In the genomic region with DNA sequence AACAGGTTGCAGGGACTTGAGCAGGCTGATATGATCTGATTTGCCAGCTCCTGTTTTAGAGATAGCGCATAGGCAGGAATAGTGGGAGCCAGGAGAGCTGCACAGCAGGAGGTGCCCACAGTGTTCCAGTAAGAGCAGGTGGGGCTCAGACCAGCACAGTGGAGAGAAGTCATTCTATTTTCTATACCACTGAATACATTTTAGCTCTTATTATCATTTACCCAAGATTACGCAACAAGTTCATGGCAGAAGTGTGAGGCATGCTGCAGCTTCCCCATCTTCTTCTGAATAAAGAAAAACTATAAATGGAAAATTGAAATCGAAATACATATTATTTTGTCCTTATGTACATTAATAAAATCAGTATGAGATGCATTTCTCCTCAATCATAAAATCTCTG, we compare ENCODE assay signal across 28 cellular contexts.
"Had no signal": no experiment of that assay in that cellular context is flagged by ENCODE, and none has a peak within 500 bp of the region (broad histone marks: within the 10 kb centered on the region; RNA-seq: fewer than 3 reads in every experiment).

No MANE protein-coding gene starts in this region.

- H3K27ac ChIP-seq: coronary artery, gastrocnemius medialis, hepatocyte, left ventricle myocardium inferior, stomach, thyroid gland, upper lobe of right lung, VCaP had no signal

- H3K27ac Mint-ChIP-seq: activated naive CD8-positive, alpha-beta T cell; activated T-cell treated with anti-CD3 and anti-CD28 coated beads, Interleukin-2, amount 50 U/mL, for 72 hours; effector memory CD8-positive, alpha-beta T cell; natural killer cell treated with Interleukin-12 subunit alpha and Interleukin-12 subunit beta and Interleukin-15 and Interleukin-18, amount 100 ng/mL, for 72 hours; progenitor cell of endocrine pancreas; stimulated activated naive B cell treated with anti-CD40 and anti-IgM and Interleukin-4, amounts not matched to agents 10 μg/mL and 1 μg/mL and 100 μg/mL, for 72 hours had no signal

- DNase-seq: activated CD4-positive, alpha-beta T cell treated with anti-CD3 and anti-CD28 coated beads for 4 hours; activated CD4-positive, alpha-beta T cell treated with anti-CD3 and anti-CD28 coated beads, Interleukin-2, amount 50 U/mL, for 4 hours; activated effector memory CD4-positive, alpha-beta T cell treated with Interleukin-2 at 50 U/mL for 16 hours; activated naive CD4-positive, alpha-beta T cell treated with Interleukin-2 at 50 U/mL for 16 hours; activated T-cell treated with anti-CD3 and anti-CD28 coated beads for 4 hours; activated T-cell treated with anti-CD3 and anti-CD28 coated beads, Interleukin-2, amount 50 U/mL, for 72 hours; anterior cingulate cortex; effector memory CD8-positive, alpha-beta T cell; erythroblast; gastrocnemius medialis; islet precursor cell; left ventricle myocardium inferior; mucosa of descending colon; ovary; stimulated activated CD4-positive, alpha-beta T cell treated with anti-CD3 and anti-CD28 coated beads, Interleukin-1b, Interleukin-23, amount 100 ng/mL, for 48 hours; stimulated activated naive B cell treated with anti-CD40 and anti-IgM and Interleukin-4, amounts not matched to agents 10 μg/mL and 1 μg/mL and 100 μg/mL, for 72 hours; stomach; thyroid gland; upper lobe of right lung had no signal

- H3K4me3 ChIP-seq: coronary artery, gastrocnemius medialis, hepatocyte, left ventricle myocardium inferior, lung, mucosa of descending colon, ovary, smooth muscle cell, stomach, thyroid gland, upper lobe of right lung had no signal

- H3K4me1 Mint-ChIP-seq: stimulated activated naive B cell treated with anti-CD40 and anti-IgM and Interleukin-4, amounts not matched to agents 10 μg/mL and 1 μg/mL and 100 μg/mL, for 72 hours had no signal

- H3K27me3 Mint-ChIP-seq: effector memory CD8-positive, alpha-beta T cell; natural killer cell treated with Interleukin-12 subunit alpha and Interleukin-12 subunit beta and Interleukin-15 and Interleukin-18, amount 100 ng/mL, for 72 hours; progenitor cell of endocrine pancreas; stimulated activated naive B cell treated with anti-CD40 and anti-IgM and Interleukin-4, amounts not matched to agents 10 μg/mL and 1 μg/mL and 100 μg/mL, for 72 hours had no signal

- H3K27me3 ChIP-seq: gastrocnemius medialis, hepatocyte, ovary, stomach, thyroid gland, upper lobe of right lung had no signal

- H3K4me2 ChIP-seq: hepatocyte, smooth muscle cell had no signal

- H2AFZ ChIP-seq: hepatocyte had no signal

- ATAC-seq: activated T-cell treated with anti-CD3 and anti-CD28 coated beads, Interleukin-2, amount 50 U/mL, for 72 hours; effector memory CD8-positive, alpha-beta T cell; gastrocnemius medialis; mucosa of descending colon; natural killer cell treated with Interleukin-12 subunit alpha and Interleukin-12 subunit beta and Interleukin-15 and Interleukin-18, amount 100 ng/mL, for 72 hours; stimulated activated naive B cell treated with anti-CD40 and anti-IgM and Interleukin-4, amounts not matched to agents 10 μg/mL and 1 μg/mL and 100 μg/mL, for 72 hours; upper lobe of right lung had no signal

- H3K79me2 ChIP-seq: hepatocyte had no signal

- H3K9me3 ChIP-seq: gastrocnemius medialis, left ventricle myocardium inferior, mucosa of descending colon, ovary, stomach, thyroid gland, upper lobe of right lung had no signal

- H3K4me1 ChIP-seq: gastrocnemius medialis had no signal

- H3K4me3 Mint-ChIP-seq: activated naive CD8-positive, alpha-beta T cell; activated T-cell treated with anti-CD3 and anti-CD28 coated beads, Interleukin-2, amount 50 U/mL, for 72 hours; effector memory CD8-positive, alpha-beta T cell; natural killer cell treated with Interleukin-12 subunit alpha and Interleukin-12 subunit beta and Interleukin-15 and Interleukin-18, amount 100 ng/mL, for 72 hours; stimulated activated naive B cell treated with anti-CD40 and anti-IgM and Interleukin-4, amounts not matched to agents 10 μg/mL and 1 μg/mL and 100 μg/mL, for 72 hours had no signal

- FAIRE-seq: TTC549 had no signal

- H3K9me3 Mint-ChIP-seq: effector memory CD8-positive, alpha-beta T cell had no signal

- H3K36me3 Mint-ChIP-seq: activated naive CD8-positive, alpha-beta T cell; natural killer cell treated with Interleukin-12 subunit alpha and Interleukin-12 subunit beta and Interleukin-15 and Interleukin-18, amount 100 ng/mL, for 72 hours; stimulated activated naive B cell treated with anti-CD40 and anti-IgM and Interleukin-4, amounts not matched to agents 10 μg/mL and 1 μg/mL and 100 μg/mL, for 72 hours had no signal

- H3K36me3 ChIP-seq: gastrocnemius medialis, left ventricle myocardium inferior, ovary, stomach, thyroid gland, upper lobe of right lung had no signal
